Comparison of ENCODE assay signal across 1 cellular context in the genomic region with DNA sequence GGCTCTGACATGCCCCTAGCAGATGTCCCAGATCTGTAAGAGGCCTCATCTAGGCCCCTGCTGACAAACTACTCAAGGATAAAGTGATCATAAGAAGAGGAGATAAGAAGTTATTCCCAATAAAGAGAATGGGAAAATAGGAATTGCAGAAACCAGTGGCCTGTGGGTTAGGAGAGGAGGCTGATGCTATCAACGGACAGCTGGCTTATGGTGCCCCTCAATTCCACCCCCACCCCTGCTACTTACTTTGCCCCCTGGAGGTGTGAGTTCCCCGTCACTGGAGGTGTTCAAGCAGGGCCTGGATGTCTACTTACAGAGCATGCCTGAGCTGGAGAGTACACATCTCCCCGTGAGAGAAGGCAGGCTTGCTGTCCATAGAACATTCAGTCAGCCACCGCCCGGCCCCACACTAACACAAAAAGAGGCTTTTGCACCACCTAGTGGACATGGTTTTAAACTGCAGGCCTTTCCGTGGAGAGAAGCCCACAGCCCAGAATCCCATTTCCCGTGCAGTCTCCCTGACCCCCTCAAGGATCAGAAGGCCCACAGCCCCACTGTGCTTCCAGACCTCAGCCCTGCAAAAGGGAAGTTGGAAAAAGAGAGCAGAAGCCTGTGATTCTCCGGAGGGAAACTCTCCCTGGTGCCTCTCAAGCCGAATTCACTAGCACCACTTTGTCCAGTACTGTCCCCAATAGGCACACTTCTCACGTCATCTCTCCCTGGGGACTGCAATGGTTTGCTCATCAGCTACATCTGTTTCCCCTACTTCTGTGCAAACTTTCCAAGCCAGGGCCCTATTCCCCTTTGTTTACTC.
TF ChIP-seq lines count a peak whose summit lies in the region.

No MANE protein-coding gene starts in this region.

TF ChIP-seq in HepG2, 621 proteins besides CTCF, POLR2A, EP300 and RAD21 (continued from another document and continues in another):
- TF ChIP-seq THAP9 (CRISPR knock-in tag; IDR thresholded peaks at IDR 0.05; ENCODE audit: borderline replicate concordance), result 0 out of 2 replicates have a peak, but pooled peaks have one; percentile 17
- TF ChIP-seq TBP (CRISPR knock-in tag; IDR thresholded peaks at IDR 0.05), result no peak
- TF ChIP-seq TRIM24 (CRISPR knock-in tag; IDR thresholded peaks at IDR 0.05), result no peak
- TF ChIP-seq ZNF331 (CRISPR knock-in tag; IDR thresholded peaks at IDR 0.05), result no peak
- TF ChIP-seq RFXAP (CRISPR knock-in tag; IDR thresholded peaks at IDR 0.05; ENCODE audit: borderline replicate concordance), result peak; percentile 57; the same call in 1 of the 2 replicates
- TF ChIP-seq, protein P1, sequence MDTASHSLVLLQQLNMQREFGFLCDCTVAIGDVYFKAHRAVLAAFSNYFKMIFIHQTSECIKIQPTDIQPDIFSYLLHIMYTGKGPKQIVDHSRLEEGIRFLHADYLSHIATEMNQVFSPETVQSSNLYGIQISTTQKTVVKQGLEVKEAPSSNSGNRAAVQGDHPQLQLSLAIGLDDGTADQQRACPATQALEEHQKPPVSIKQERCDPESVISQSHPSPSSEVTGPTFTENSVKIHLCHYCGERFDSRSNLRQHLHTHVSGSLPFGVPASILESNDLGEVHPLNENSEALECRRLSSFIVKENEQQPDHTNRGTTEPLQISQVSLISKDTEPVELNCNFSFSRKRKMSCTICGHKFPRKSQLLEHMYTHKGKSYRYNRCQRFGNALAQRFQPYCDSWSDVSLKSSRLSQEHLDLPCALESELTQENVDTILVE (CRISPR knock-in tag; IDR thresholded peaks at IDR 0.05), result no peak
- TF ChIP-seq, protein P2, sequence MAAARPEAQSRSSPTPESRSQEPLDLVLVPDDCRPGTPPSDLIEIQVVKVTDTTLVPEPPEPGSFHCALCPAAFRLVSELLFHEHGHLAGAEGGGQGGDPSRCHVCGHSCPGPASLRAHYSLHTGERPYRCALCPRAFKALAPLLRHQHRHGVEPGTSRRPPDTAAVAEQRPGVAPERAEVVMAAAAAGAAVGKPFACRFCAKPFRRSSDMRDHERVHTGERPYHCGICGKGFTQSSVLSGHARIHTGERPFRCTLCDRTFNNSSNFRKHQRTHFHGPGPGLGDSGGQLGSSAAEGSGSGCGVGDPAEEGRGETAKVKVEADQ (CRISPR knock-in tag; IDR thresholded peaks at IDR 0.05; ENCODE audit: borderline replicate concordance), result no peak
- TF ChIP-seq, protein P3, sequence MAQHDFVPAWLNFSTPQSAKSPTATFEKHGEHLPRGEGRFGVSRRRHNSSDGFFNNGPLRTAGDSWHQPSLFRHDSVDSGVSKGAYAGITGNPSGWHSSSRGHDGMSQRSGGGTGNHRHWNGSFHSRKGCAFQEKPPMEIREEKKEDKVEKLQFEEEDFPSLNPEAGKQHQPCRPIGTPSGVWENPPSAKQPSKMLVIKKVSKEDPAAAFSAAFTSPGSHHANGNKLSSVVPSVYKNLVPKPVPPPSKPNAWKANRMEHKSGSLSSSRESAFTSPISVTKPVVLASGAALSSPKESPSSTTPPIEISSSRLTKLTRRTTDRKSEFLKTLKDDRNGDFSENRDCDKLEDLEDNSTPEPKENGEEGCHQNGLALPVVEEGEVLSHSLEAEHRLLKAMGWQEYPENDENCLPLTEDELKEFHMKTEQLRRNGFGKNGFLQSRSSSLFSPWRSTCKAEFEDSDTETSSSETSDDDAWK (CRISPR knock-in tag; IDR thresholded peaks at IDR 0.05), result no peak
- no peak for TF ChIP-seq ZNF557 (CRISPR knock-in tag; IDR thresholded peaks at IDR 0.05)
- TF ChIP-seq, protein P4, sequence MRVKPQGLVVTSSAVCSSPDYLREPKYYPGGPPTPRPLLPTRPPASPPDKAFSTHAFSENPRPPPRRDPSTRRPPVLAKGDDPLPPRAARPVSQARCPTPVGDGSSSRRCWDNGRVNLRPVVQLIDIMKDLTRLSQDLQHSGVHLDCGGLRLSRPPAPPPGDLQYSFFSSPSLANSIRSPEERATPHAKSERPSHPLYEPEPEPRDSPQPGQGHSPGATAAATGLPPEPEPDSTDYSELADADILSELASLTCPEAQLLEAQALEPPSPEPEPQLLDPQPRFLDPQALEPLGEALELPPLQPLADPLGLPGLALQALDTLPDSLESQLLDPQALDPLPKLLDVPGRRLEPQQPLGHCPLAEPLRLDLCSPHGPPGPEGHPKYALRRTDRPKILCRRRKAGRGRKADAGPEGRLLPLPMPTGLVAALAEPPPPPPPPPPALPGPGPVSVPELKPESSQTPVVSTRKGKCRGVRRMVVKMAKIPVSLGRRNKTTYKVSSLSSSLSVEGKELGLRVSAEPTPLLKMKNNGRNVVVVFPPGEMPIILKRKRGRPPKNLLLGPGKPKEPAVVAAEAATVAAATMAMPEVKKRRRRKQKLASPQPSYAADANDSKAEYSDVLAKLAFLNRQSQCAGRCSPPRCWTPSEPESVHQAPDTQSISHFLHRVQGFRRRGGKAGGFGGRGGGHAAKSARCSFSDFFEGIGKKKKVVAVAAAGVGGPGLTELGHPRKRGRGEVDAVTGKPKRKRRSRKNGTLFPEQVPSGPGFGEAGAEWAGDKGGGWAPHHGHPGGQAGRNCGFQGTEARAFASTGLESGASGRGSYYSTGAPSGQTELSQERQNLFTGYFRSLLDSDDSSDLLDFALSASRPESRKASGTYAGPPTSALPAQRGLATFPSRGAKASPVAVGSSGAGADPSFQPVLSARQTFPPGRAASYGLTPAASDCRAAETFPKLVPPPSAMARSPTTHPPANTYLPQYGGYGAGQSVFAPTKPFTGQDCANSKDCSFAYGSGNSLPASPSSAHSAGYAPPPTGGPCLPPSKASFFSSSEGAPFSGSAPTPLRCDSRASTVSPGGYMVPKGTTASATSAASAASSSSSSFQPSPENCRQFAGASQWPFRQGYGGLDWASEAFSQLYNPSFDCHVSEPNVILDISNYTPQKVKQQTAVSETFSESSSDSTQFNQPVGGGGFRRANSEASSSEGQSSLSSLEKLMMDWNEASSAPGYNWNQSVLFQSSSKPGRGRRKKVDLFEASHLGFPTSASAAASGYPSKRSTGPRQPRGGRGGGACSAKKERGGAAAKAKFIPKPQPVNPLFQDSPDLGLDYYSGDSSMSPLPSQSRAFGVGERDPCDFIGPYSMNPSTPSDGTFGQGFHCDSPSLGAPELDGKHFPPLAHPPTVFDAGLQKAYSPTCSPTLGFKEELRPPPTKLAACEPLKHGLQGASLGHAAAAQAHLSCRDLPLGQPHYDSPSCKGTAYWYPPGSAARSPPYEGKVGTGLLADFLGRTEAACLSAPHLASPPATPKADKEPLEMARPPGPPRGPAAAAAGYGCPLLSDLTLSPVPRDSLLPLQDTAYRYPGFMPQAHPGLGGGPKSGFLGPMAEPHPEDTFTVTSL (CRISPR knock-in tag; IDR thresholded peaks at IDR 0.05; ENCODE audit: borderline replicate concordance), result no peak
- TF ChIP-seq ZNF407 (CRISPR knock-in tag; IDR thresholded peaks at IDR 0.05; ENCODE audit: not compliant biosample characterization), result no peak
- TF ChIP-seq, protein P5, sequence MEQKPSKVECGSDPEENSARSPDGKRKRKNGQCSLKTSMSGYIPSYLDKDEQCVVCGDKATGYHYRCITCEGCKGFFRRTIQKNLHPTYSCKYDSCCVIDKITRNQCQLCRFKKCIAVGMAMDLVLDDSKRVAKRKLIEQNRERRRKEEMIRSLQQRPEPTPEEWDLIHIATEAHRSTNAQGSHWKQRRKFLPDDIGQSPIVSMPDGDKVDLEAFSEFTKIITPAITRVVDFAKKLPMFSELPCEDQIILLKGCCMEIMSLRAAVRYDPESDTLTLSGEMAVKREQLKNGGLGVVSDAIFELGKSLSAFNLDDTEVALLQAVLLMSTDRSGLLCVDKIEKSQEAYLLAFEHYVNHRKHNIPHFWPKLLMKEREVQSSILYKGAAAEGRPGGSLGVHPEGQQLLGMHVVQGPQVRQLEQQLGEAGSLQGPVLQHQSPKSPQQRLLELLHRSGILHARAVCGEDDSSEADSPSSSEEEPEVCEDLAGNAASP (CRISPR knock-in tag; IDR thresholded peaks at IDR 0.05; ENCODE audit: borderline replicate concordance), result no peak
- no peak for TF ChIP-seq ZNF30 (CRISPR knock-in tag; IDR thresholded peaks at IDR 0.05)
- TF ChIP-seq, protein P6, sequence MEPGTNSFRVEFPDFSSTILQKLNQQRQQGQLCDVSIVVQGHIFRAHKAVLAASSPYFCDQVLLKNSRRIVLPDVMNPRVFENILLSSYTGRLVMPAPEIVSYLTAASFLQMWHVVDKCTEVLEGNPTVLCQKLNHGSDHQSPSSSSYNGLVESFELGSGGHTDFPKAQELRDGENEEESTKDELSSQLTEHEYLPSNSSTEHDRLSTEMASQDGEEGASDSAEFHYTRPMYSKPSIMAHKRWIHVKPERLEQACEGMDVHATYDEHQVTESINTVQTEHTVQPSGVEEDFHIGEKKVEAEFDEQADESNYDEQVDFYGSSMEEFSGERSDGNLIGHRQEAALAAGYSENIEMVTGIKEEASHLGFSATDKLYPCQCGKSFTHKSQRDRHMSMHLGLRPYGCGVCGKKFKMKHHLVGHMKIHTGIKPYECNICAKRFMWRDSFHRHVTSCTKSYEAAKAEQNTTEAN (CRISPR knock-in tag; conservative IDR thresholded peaks at IDR 0.05), result peak; percentile 35; the same call in 1 of the 2 replicates
- no peak for TF ChIP-seq ZSCAN21 (CRISPR knock-in tag; IDR thresholded peaks at IDR 0.05; ENCODE audit: borderline replicate concordance)
- TF ChIP-seq ZSCAN9 (CRISPR knock-in tag; IDR thresholded peaks at IDR 0.05; ENCODE audit: borderline replicate concordance), result 0 out of 2 replicates have a peak, but pooled peaks have one; percentile 30
- no peak for TF ChIP-seq GLMP (CRISPR knock-in tag; IDR thresholded peaks at IDR 0.05; ENCODE audit: borderline replicate concordance)
- no peak for TF ChIP-seq CHD4 (IDR thresholded peaks at IDR 0.05; ENCODE audit: borderline replicate concordance, low read length)
